In the genomic region with DNA sequence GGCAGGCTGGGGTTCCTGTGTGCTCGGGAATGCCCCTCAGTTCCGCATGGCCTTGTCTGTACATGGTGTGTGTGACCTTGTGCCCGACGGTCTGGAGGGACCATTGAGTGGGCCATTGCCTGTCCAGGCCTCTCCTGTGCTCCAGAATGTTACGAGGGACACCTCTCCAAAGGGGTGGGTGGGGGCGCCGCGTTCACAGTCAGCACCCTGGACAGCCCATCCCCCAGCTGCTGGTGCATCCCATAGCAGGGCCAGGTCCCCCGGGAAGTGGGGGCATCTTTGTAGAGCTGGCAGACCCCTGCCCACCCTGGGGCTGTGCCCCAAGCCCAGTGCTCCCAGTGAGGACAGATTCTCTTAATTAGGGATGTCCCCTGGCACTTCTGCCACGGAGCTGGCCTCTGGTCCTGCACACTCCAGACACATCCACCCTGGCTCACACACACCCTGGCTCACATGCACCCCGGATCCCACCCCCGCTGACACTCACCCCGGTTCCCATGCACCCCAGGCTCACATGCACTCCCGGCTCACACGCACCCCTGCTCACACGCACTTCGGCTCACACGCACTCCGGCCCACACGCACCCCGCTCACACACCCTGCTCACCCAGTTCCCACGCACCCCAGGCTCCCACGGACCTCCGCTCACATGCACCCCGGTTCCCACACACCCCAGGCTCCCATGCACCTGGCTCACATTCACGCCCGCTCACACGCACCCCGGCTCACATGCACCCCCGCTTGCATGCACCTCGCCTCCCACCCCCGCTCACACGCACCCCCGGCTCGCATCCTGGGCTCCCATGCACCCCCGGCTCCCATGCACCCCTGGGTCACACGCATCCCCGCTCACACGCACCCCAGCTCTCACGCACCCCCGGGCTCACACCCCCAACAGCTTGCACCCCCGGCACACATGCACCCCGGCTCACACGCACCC, we compare ENCODE assay signal across 20 cellular contexts.
"Had no signal": no experiment of that assay in that cellular context is flagged by ENCODE, and none has a peak within 500 bp of the region (broad histone marks: within the 10 kb centered on the region; RNA-seq: fewer than 3 reads in every experiment).

No MANE protein-coding gene starts in this region.

- H3K27me3 ChIP-seq: adrenal gland, tibial nerve, vagina had no signal

- DNase-seq: activated CD4-positive, alpha-beta T cell treated with anti-CD3 and anti-CD28 coated beads, Interleukin-2, amount 50 U/mL, for 1 hour; activated CD8-positive, alpha-beta memory T cell treated with anti-CD3 and anti-CD28 coated beads for 24 hours; activated CD8-positive, alpha-beta memory T cell treated with anti-CD3 and anti-CD28 coated beads, Interleukin-2, amount 50 U/mL, for 48 hours; activated gamma-delta T cell; activated T-cell treated with anti-CD3 and anti-CD28 coated beads, Interleukin-2, amount 50 U/mL, for 72 hours; adrenal gland; cerebellar nuclear complex; foreskin melanocyte; lower lobe of right lung; natural killer cell; occipital lobe; stimulated activated naive CD4-positive, alpha-beta T cell treated with Interleukin-2 at 50 U/mL for 16 hours had no signal

- H3K36me3 ChIP-seq: adrenal gland had no signal

- ATAC-seq: activated CD4-positive, CD25-positive, alpha-beta regulatory T cell treated with anti-CD3 and anti-CD28 coated beads, Interleukin-2, amount 50 U/mL, for 24 hours; activated naive CD4-positive, alpha-beta T cell treated with anti-CD3 and anti-CD28 coated beads, Interleukin-2, amount 50 U/mL, for 72 hours; activated T-cell treated with anti-CD3 and anti-CD28 coated beads, Interleukin-2, amount 50 U/mL, for 72 hours; lower lobe of right lung; natural killer cell had no signal

- H3K9me3 ChIP-seq: adrenal gland, lower lobe of right lung, tibial nerve, vagina had no signal

- FAIRE-seq: astrocyte, bronchial epithelial cell, keratinocyte had no signal

- H3K4me3 ChIP-seq: adrenal gland, lower lobe of right lung had no signal

- H3K27ac ChIP-seq: adrenal gland, epithelial cell of prostate, lower lobe of right lung, tibial nerve, vagina had no signal
